Comparison of ENCODE assay signal across 22 cellular contexts in the genomic region with DNA sequence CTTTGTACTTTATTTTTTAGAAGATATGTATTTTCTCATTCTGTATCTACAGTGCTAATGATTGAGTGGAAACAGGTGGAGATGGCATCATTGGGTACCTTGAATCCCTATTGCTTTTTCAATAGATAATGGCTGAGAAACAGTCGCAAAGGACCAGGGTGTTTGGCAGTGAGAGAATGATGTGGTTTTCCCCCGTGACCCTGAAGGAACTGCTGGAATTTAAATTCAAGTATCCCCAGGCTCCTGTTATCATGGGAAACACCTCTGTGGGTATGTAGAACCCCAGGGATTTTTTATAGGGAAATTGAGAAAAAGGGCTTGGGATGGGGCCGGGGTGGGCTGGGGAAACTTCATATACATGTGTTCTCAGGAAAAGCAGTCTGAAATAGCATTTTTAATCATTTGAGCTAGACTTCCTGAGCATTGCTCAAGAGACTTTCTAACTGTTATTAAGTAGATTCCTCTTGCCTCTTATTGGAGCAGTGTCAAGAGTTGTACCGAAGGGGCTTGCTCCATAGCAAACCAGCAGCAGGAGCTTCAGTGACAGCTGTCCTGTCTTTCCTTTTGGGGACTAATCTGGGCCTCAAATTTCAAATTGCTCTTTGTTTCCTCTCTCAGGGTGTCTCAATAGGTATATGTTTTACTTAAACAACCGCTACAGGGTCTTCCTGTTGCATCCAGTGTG. TPM values are rescaled to one million over a fixed set of nuclear protein-coding genes. Genes with fewer than 3 reads are reported as not detected.
DNase-seq lines count a peak whose midpoint lies in the region; ATAC-seq and TF ChIP-seq lines count a peak whose summit lies in the region.
"Had no signal": no experiment of that assay in that cellular context is flagged by ENCODE, and none has a peak within 500 bp of the region (broad histone marks: within the 10 kb centered on the region; RNA-seq: fewer than 3 reads in every experiment).

No MANE protein-coding gene starts in this region.

- H3K9me3 ChIP-seq in SJSA1 (replicated peaks) (no peaks in the 10 kb centered on the region), fibroblast of lung (ENCODE audit: control insufficient read depth, insufficient read depth, low read depth, low read length) (no peaks in the 10 kb centered on the region), subcutaneous abdominal adipose tissue (ENCODE audit: control insufficient read depth in 5 of 5, low read length in 5 of 5) (no peaks in the 10 kb centered on the region)
- H3K9me3 ChIP-seq: right atrium auricular region, testis had no signal

- no peaks in the 10 kb centered on the region for H3K27me3 ChIP-seq in SJSA1 (replicated peaks)
- H3K27me3 ChIP-seq in fibroblast of lung (ENCODE audit: control insufficient read depth, insufficient read depth, low read length): no peaks in the 10 kb centered on the region
- no peaks in the 10 kb centered on the region for H3K27me3 ChIP-seq in subcutaneous abdominal adipose tissue (ENCODE audit: control insufficient read depth in 5 of 5, insufficient read depth in 4 of 5, low read length in 5 of 5)
- H3K27me3 ChIP-seq: cardiac muscle cell, gastroesophageal sphincter, right atrium auricular region, testis had no signal

- H3K9ac ChIP-seq in fibroblast of lung (ENCODE audit: insufficient read depth, low read length): no peak overlapping the region
- peak overlapping the region in 1 of 5 donors; percentile 40 for H3K9ac ChIP-seq in subcutaneous abdominal adipose tissue (ENCODE audit: low read length in 5 of 5)

- no peak overlapping the region for H2AFZ ChIP-seq in fibroblast of lung (ENCODE audit: low read length)

- no peaks in the 10 kb centered on the region for H4K20me1 ChIP-seq in fibroblast of lung (ENCODE audit: control insufficient read depth, extremely low read depth, insufficient read depth, low read length)

- no peak overlapping the region for H3K4me3 Mint-ChIP-seq in activated CD4-positive, alpha-beta T cell treated with anti-CD3 and anti-CD28 coated beads, Interleukin-2, amount 10 ng/mL, durations not matched to agents 24 days and 14 days
- H3K4me3 Mint-ChIP-seq in activated CD8-positive, alpha-beta T cell treated with anti-CD3 and anti-CD28 coated beads for 36 hours: no peak overlapping the region
- H3K4me3 Mint-ChIP-seq: activated CD4-positive, alpha-beta T cell treated with anti-CD3 and anti-CD28 coated beads for 36 hours; IgD-negative memory B cell; naive B cell had no signal

- peaks cover 21% of the 10 kb centered on the region for H3K27me3 Mint-ChIP-seq in activated CD4-positive, alpha-beta T cell treated with anti-CD3 and anti-CD28 coated beads, Interleukin-2, amount 10 ng/mL, durations not matched to agents 24 days and 14 days
- H3K27me3 Mint-ChIP-seq in activated CD8-positive, alpha-beta T cell treated with anti-CD3 and anti-CD28 coated beads for 36 hours: peaks cover 5% of the 10 kb centered on the region

- no peaks in the 10 kb centered on the region for H3K79me2 ChIP-seq in fibroblast of lung (ENCODE audit: control insufficient read depth, insufficient read depth, low read length)

- H3K4me2 ChIP-seq in fibroblast of lung (ENCODE audit: extremely low read depth, insufficient read depth, low read length): no peak overlapping the region

- H3K36me3 ChIP-seq in SJSA1 (no peaks in the 10 kb centered on the region), fibroblast of lung (ENCODE audit: control insufficient read depth, insufficient read depth, low read length) (no peaks in the 10 kb centered on the region), subcutaneous abdominal adipose tissue (ENCODE audit: control insufficient read depth in 5 of 5, insufficient read depth in 5 of 5, low read length in 5 of 5) (peaks cover 0 to 18% (median 8%) of the 10 kb centered on the region in 5 donors)
- H3K36me3 ChIP-seq: cardiac muscle cell, right atrium auricular region had no signal

- peaks cover 30% of the 10 kb centered on the region for H3K4me1 ChIP-seq in SJSA1 (replicated peaks)
- H3K4me1 ChIP-seq in fibroblast of lung (ENCODE audit: control insufficient read depth, extremely low read depth, insufficient read depth, low read length): peaks cover 21% of the 10 kb centered on the region
- H3K4me1 ChIP-seq in subcutaneous abdominal adipose tissue (ENCODE audit: control insufficient read depth in 5 of 5, insufficient read depth in 5 of 5, low read length in 5 of 5): peaks cover 0 to 14% (median 8%) of the 10 kb centered on the region in 5 donors
- H3K4me1 ChIP-seq: gastroesophageal sphincter, right atrium auricular region, testis had no signal

- peaks cover 14% of the 10 kb centered on the region for H3K9me3 Mint-ChIP-seq in activated CD4-positive, alpha-beta T cell treated with anti-CD3 and anti-CD28 coated beads, Interleukin-2, amount 10 ng/mL, durations not matched to agents 24 days and 14 days
- H3K9me3 Mint-ChIP-seq in activated CD8-positive, alpha-beta T cell treated with anti-CD3 and anti-CD28 coated beads for 36 hours: no peaks in the 10 kb centered on the region

- H3K4me1 Mint-ChIP-seq in activated CD4-positive, alpha-beta T cell treated with anti-CD3 and anti-CD28 coated beads, Interleukin-2, amount 10 ng/mL, durations not matched to agents 24 days and 14 days: peaks cover 1% of the 10 kb centered on the region
- no peaks in the 10 kb centered on the region for H3K4me1 Mint-ChIP-seq in activated CD8-positive, alpha-beta T cell treated with anti-CD3 and anti-CD28 coated beads for 36 hours (ENCODE audit: low read depth)
- H3K4me1 Mint-ChIP-seq: activated CD4-positive, alpha-beta T cell treated with anti-CD3 and anti-CD28 coated beads for 36 hours; naive B cell had no signal

- TF ChIP-seq CTCF in fibroblast of lung (conservative IDR thresholded peaks at IDR 0.05 in 1 of 2, IDR thresholded peaks at IDR 0.05 in 1 of 2; ENCODE audit: low read depth in 1 of 2, low read length in 2 of 2): no peak
- TF ChIP-seq CTCF in activated CD8-positive, alpha-beta T cell treated with anti-CD3 and anti-CD28 coated beads for 36 hours (IDR thresholded peaks at IDR 0.05): no peak

- ATAC-seq in activated CD8-positive, alpha-beta T cell treated with anti-CD3 and anti-CD28 coated beads for 36 hours: no peak
- ATAC-seq: activated CD4-positive, alpha-beta T cell treated with anti-CD3 and anti-CD28 coated beads for 36 hours had no signal

- no peaks in the 10 kb centered on the region for H3K36me3 Mint-ChIP-seq in activated CD4-positive, alpha-beta T cell treated with anti-CD3 and anti-CD28 coated beads, Interleukin-2, amount 10 ng/mL, durations not matched to agents 24 days and 14 days (ENCODE audit: low read depth)
- no peaks in the 10 kb centered on the region for H3K36me3 Mint-ChIP-seq in activated CD8-positive, alpha-beta T cell treated with anti-CD3 and anti-CD28 coated beads for 36 hours (ENCODE audit: low read depth)
- H3K36me3 Mint-ChIP-seq: IgD-negative memory B cell, naive B cell had no signal

- H3K27ac ChIP-seq in SJSA1: peak overlapping the region; percentile 49
- no peak overlapping the region for H3K27ac ChIP-seq in fibroblast of lung (ENCODE audit: insufficient read depth, low read length)
- peak overlapping the region; percentile 3 for H3K27ac ChIP-seq in subcutaneous abdominal adipose tissue (ENCODE audit: low read depth, low read length)
- H3K27ac ChIP-seq: C4-2B, cardiac muscle cell, right atrium auricular region, testis had no signal

- H3K27ac Mint-ChIP-seq in activated CD4-positive, alpha-beta T cell treated with anti-CD3 and anti-CD28 coated beads, Interleukin-2, amount 10 ng/mL, durations not matched to agents 24 days and 14 days: no peak overlapping the region
- no peak overlapping the region for H3K27ac Mint-ChIP-seq in activated CD8-positive, alpha-beta T cell treated with anti-CD3 and anti-CD28 coated beads for 36 hours
- H3K27ac Mint-ChIP-seq: activated CD4-positive, alpha-beta T cell treated with anti-CD3 and anti-CD28 coated beads for 36 hours; IgD-negative memory B cell; naive B cell had no signal

- intact Hi-C loops in activated CD4-positive, alpha-beta T cell treated with anti-CD3 and anti-CD28 coated beads, Interleukin-2, amount 10 ng/mL, durations not matched to agents 24 days and 14 days (cut with micrococcal nuclease): no loop called here
- intact Hi-C loops in activated CD8-positive, alpha-beta T cell treated with anti-CD3 and anti-CD28 coated beads for 36 hours (cut with micrococcal nuclease): no loop called here

- H3K4me3 ChIP-seq in SJSA1: no peak overlapping the region
- no peak overlapping the region for H3K4me3 ChIP-seq in fibroblast of lung (replicated peaks in 1 of 4; ENCODE audit: control extremely low read depth in 1 of 4, insufficient read depth in 1 of 4, low read depth in 3 of 4, low read length in 4 of 4)
- H3K4me3 ChIP-seq in subcutaneous abdominal adipose tissue (ENCODE audit: low read depth in 1 of 5, low read length in 5 of 5): no peak overlapping the region
- H3K4me3 ChIP-seq: cardiac muscle cell, gastroesophageal sphincter, right atrium auricular region, testis had no signal

- CTCF ChIA-PET in activated CD8-positive, alpha-beta T cell treated with anti-CD3 and anti-CD28 coated beads for 36 hours (lab: Charles Lee): no interaction called here

- DNase-seq in activated CD4-positive, alpha-beta T cell treated with anti-CD3 and anti-CD28 coated beads, Interleukin-2, amount 10 ng/mL, durations not matched to agents 24 days and 14 days: peak; percentile 37
- no peak for DNase-seq in activated CD4-positive, alpha-beta T cell treated with anti-CD3 and anti-CD28 coated beads, Interleukin-2, amount 50 U/mL, for 4 hours
- no peak for DNase-seq in SJSA1 (ENCODE audit: low read depth in 1 of 2, low spot score in 2 of 2)
- DNase-seq in fibroblast of lung (ENCODE audit: low read depth in 2 of 2): peak; percentile 44 to 60
- no peak for DNase-seq in activated CD8-positive, alpha-beta T cell treated with anti-CD3 and anti-CD28 coated beads for 36 hours
- DNase-seq in activated CD4-positive, CD25-positive, alpha-beta regulatory T cell (lab: John Stamatoyannopoulos, UW): no peak
- DNase-seq in DMS79 treated with DMSO at 0.1 percent for 48 hours (lab: John Stamatoyannopoulos, UW): no peak
- DNase-seq: activated CD4-positive, alpha-beta T cell treated with anti-CD3 and anti-CD28 coated beads for 36 hours; activated CD8-positive, alpha-beta memory T cell treated with anti-CD3 and anti-CD28 coated beads, Interleukin-2, amount 50 U/mL, for 4 hours; GDM1; MV-4-11; naive B cell; NCI-H187 treated with DMSO at 0.1 percent for 48 hours; NCI-H446; occipital lobe; testis had no signal

- POLR2A ChIA-PET in activated CD8-positive, alpha-beta T cell treated with anti-CD3 and anti-CD28 coated beads for 36 hours (lab: Charles Lee): interaction anchor here (0.7 kb wide), 1 partner anchor 56 kb away, joined by 3 read pairs; no protein-coding TSS in a partner anchor

RNA-seq across cellular contexts. Expression of a gene that starts 18.9 kb away (rescaled TPM):
- total RNA-seq in activated CD4-positive, alpha-beta T cell treated with anti-CD3 and anti-CD28 coated beads, Interleukin-2, amount 10 ng/mL, durations not matched to agents 24 days and 14 days: 0.26 TPM in 1 of 2 replicates, not detected in the other
- total RNA-seq in SJSA1 (2014; rRNA removed; shearing (Covaris generic)): 5.8 and 19.5 TPM in 2 replicates
- 65.1 and 81.4 TPM in 2 replicates for total RNA-seq in fibroblast of lung
- polyA plus RNA-seq in fibroblast of lung: 39.4 and 49.9 TPM in 2 replicates
- 28.8 and 38.8 TPM in 2 replicates for polyA plus RNA-seq in fibroblast of lung (2012)
- polyA minus RNA-seq in fibroblast of lung (ENCODE audit: low replicate concordance): 80.1 and 86.9 TPM in 2 replicates
- under 1 TPM; 0.54 to 0.69 TPM for total RNA-seq in activated CD8-positive, alpha-beta T cell treated with anti-CD3 and anti-CD28 coated beads for 36 hours
- total RNA-seq: cardiac muscle cell had no signal
- polyA plus RNA-seq: cardiac muscle cell, IgD-negative memory B cell had no signal

Comparison
In these comparisons a context has a peak if more than half of its experiments do, and no peak if none do; other contexts are left out.
1. DNase-seq: peak in activated CD4-positive, alpha-beta T cell treated with anti-CD3 and anti-CD28 coated beads, Interleukin-2, amount 10 ng/mL, durations not matched to agents 24 days and 14 days (single experiment) and fibroblast of lung (2 of 2); none in activated CD4-positive, alpha-beta T cell treated with anti-CD3 and anti-CD28 coated beads, Interleukin-2, amount 50 U/mL, for 4 hours (0 of 2), SJSA1 (0 of 2), activated CD8-positive, alpha-beta T cell treated with anti-CD3 and anti-CD28 coated beads for 36 hours (single experiment), activated CD4-positive, CD25-positive, alpha-beta regulatory T cell (0 of 4) and DMS79 treated with DMSO at 0.1 percent for 48 hours (single experiment).